ENCODE assay signal across 21 cellular contexts in the genomic region with DNA sequence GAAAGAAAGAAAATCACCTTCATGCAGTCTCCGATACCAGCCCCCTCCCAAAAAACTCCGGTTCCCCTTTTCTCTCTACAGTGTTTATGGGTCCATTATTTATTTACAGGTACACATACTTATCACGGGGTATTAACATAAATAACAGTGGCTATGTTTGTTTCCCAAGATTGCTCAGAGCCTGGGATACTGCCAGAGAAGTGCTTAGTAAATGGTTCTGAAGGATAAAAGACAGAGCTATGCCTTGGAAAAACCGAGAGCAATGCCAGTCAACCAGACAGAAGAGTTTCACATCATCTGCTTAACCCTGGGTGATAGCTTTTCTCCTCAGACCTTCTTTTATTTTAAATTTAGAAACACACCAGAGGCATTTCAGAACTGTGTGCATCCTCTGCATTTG.
"Had no signal": no experiment of that assay in that cellular context is flagged by ENCODE, and none has a peak within 500 bp of the region (broad histone marks: within the 10 kb centered on the region; RNA-seq: fewer than 3 reads in every experiment).

No MANE protein-coding gene starts in this region.

- H3K9me3 ChIP-seq: left ventricle myocardium inferior, pancreas, right atrium auricular region, right lobe of liver, testis, thyroid gland, transverse colon, upper lobe of left lung had no signal

- DNase-seq: islet precursor cell; left ventricle myocardium inferior; naive thymus-derived CD8-positive, alpha-beta T cell; nucleus accumbens; pancreas; right lobe of liver; stimulated activated CD4-positive, alpha-beta T cell treated with anti-CD3 and anti-CD28 coated beads, Interleukin-1b, Interleukin-23, amount 100 ng/mL, for 48 hours; stimulated activated CD4-positive, alpha-beta T cell treated with anti-CD3 and anti-CD28 coated beads, Interleukin-2, amount 100 ng/mL, for 48 hours; stimulated activated CD4-positive, alpha-beta T cell treated with anti-CD3 and anti-CD28 coated beads, Interleukin-4, amount 100 ng/mL, for 4 hours; stimulated activated CD8-positive, alpha-beta memory T cell treated with anti-CD3 and anti-CD28 coated beads, Interleukin-4, amount 100 ng/mL, for 48 hours; stimulated activated naive CD4-positive, alpha-beta T cell treated with Interleukin-2 at 50 U/mL for 16 hours; stimulated activated naive CD8-positive, alpha-beta T cell treated with anti-CD3 and anti-CD28 coated beads, Interleukin-15, amount 100 ng/mL, for 72 hours; substantia nigra; testis; thyroid gland; transverse colon; upper lobe of left lung had no signal

- H3K27me3 ChIP-seq: pancreas, right atrium auricular region, right lobe of liver, testis, thyroid gland, transverse colon, upper lobe of left lung had no signal

- H3K27ac ChIP-seq: left ventricle myocardium inferior, pancreas, right lobe of liver, testis, thyroid gland, transverse colon, upper lobe of left lung had no signal

- ATAC-seq: naive thymus-derived CD8-positive, alpha-beta T cell; pancreas; right lobe of liver; stimulated activated memory B cell treated with anti-CD40 and anti-IgM and Interleukin-4, amounts not matched to agents 10 μg/mL and 1 μg/mL and 100 μg/mL, for 72 hours; stimulated activated naive CD8-positive, alpha-beta T cell treated with anti-CD3 and anti-CD28 coated beads, Interleukin-15, amount 100 ng/mL, for 72 hours had no signal

- H3K4me3 ChIP-seq: left ventricle myocardium inferior, lung, pancreas, right atrium auricular region, right lobe of liver, smooth muscle cell, testis, thyroid gland, transverse colon, upper lobe of left lung had no signal

- H3K4me1 ChIP-seq: pancreas, right lobe of liver, thyroid gland had no signal

- H3K4me2 ChIP-seq: smooth muscle cell had no signal

- H3K36me3 ChIP-seq: left ventricle myocardium inferior, pancreas, right atrium auricular region, right lobe of liver, thyroid gland, transverse colon, upper lobe of left lung had no signal
